In genomic region chr18:50057009-50057408, GRCh38 we compare ENCODE assay signal across 20 cellular contexts.
DNase-seq lines count a peak whose midpoint lies in the region; ATAC-seq, FAIRE-seq and TF ChIP-seq lines count a peak whose summit lies in the region.
"Had no signal": no experiment of that assay in that cellular context is flagged by ENCODE, and none has a peak within 500 bp of the region (broad histone marks: within the 10 kb centered on the region; RNA-seq: fewer than 3 reads in every experiment).

No MANE protein-coding gene starts in this region.

- SMC1A ChIA-PET in GM12878 (lab: Charles Lee; ENCODE audit: uncharacterized antibody, unreplicated experiment): interaction anchor here (0.6 to 3.0 kb wide), 8 partner anchors 9 to 547 kb away, joined by 3 to 10 read pairs (median 3); no protein-coding TSS in a partner anchor

- no peaks in the 10 kb centered on the region for H3K9me3 ChIP-seq in GM12878 (replicated peaks; ENCODE audit: control insufficient read depth, insufficient read depth, low read length)
- no peaks in the 10 kb centered on the region for H3K9me3 ChIP-seq in sigmoid colon
- no peaks in the 10 kb centered on the region for H3K9me3 ChIP-seq in CD8-positive, alpha-beta memory T cell (ENCODE audit: low read length)
- H3K9me3 ChIP-seq: MG63 had no signal

- no peak overlapping the region for H2AFZ ChIP-seq in GM12878 (ENCODE audit: control insufficient read depth, low read depth, low read length)
- H2AFZ ChIP-seq: GM23248 had no signal

- no peak overlapping the region for H3K4me2 ChIP-seq in GM12878 (ENCODE audit: control insufficient read depth, insufficient read depth)

- H3K27me3 ChIP-seq in GM12878 (replicated peaks in 1 of 2; ENCODE audit: control insufficient read depth in 2 of 2, insufficient read depth in 2 of 2, low read length in 1 of 2): no peaks in the 10 kb centered on the region; a peak in 1 of 4 replicates
- no peaks in the 10 kb centered on the region for H3K27me3 ChIP-seq in sigmoid colon
- H3K27me3 ChIP-seq in CD8-positive, alpha-beta memory T cell (ENCODE audit: insufficient read depth, low read length, poor library complexity, severe bottlenecking): no peaks in the 10 kb centered on the region
- H3K27me3 ChIP-seq: MG63 had no signal

- H3K27ac ChIP-seq in GM12878 (ENCODE audit: control insufficient read depth, insufficient read depth) (no peak overlapping the region), sigmoid colon (no peak overlapping the region)
- H3K27ac ChIP-seq in CD8-positive, alpha-beta memory T cell (ENCODE audit: low read depth, low read length): no peak overlapping the region
- H3K27ac ChIP-seq: C4-2B, GM23248 had no signal

- POLR2A ChIA-PET in GM12878 (lab: Charles Lee): no interaction called here
- POLR2A ChIA-PET in T-cell (lab: Charles Lee): no interaction called here
- POLR2A ChIA-PET in CD8-positive, alpha-beta memory T cell (lab: Charles Lee): no interaction called here

- TF ChIP-seq EP300 in GM12878 (IDR thresholded peaks at IDR 0.05; ENCODE audit: borderline replicate concordance in 1 of 2, control insufficient read depth in 1 of 2, low read depth in 2 of 2, low read length in 2 of 2): no peak
- TF ChIP-seq EP300 in sigmoid colon (IDR thresholded peaks at IDR 0.05): no peak

- H3K4me1 ChIP-seq in GM12878 (ENCODE audit: control insufficient read depth, insufficient read depth, low read length) (no peaks in the 10 kb centered on the region), sigmoid colon (no peaks in the 10 kb centered on the region)
- H3K4me1 ChIP-seq in CD8-positive, alpha-beta memory T cell (ENCODE audit: insufficient read depth, low read length): no peaks in the 10 kb centered on the region

- FAIRE-seq in GM12878 (lab: Jason Lieb, UNC): no peak
- FAIRE-seq: A204.1, D721Med, K562 had no signal

- TF ChIP-seq POLR2A in GM12878 (IDR thresholded peaks at IDR 0.05; ENCODE audit: low read depth, low read length) (no peak), sigmoid colon (IDR thresholded peaks at IDR 0.05) (no peak)

- intact Hi-C loops in Calu3 (cut with micrococcal nuclease; ENCODE audit: unreplicated experiment) (loop anchor here (2.0 to 5.0 kb wide), 2 partner anchors 55 to 136 kb away; no protein-coding TSS in a partner anchor), GM12878 (cut with micrococcal nuclease; ENCODE audit: unreplicated experiment) (no loop called here), sigmoid colon (cut with DNase I) (no loop called here)

- DNase-seq in Calu3 (no peak), HT-29 (ENCODE audit: low spot score) (peak; percentile 29), GM12878 (ENCODE audit: low read depth, low spot score) (no peak), iPS-NIHi7 (ENCODE audit: extremely low spot score) (peak; percentile 19), sigmoid colon (no peak), T-cell (no peak)
- no peak for DNase-seq in CD8-positive, alpha-beta memory T cell
- DNase-seq: DMS79, GM23248, MG63, NCI-H1048, NCI-H1417 treated with DMSO at 0.1 percent for 48 hours, NCI-H187, OCI-M1, Right ventricle myocardium superior had no signal

- no peaks in the 10 kb centered on the region for H3K79me2 ChIP-seq in GM12878 (ENCODE audit: control insufficient read depth, insufficient read depth, low read length)

- no peaks in the 10 kb centered on the region for H3K36me3 ChIP-seq in GM12878 (ENCODE audit: control insufficient read depth in 2 of 2, insufficient read depth in 2 of 2, low read length in 1 of 2)
- H3K36me3 ChIP-seq in sigmoid colon: no peaks in the 10 kb centered on the region
- no peaks in the 10 kb centered on the region for H3K36me3 ChIP-seq in CD8-positive, alpha-beta memory T cell (ENCODE audit: insufficient read depth, low read length)
- H3K36me3 ChIP-seq: MG63 had no signal

- no peaks in the 10 kb centered on the region for H3K9me3 Mint-ChIP-seq in Calu3 (ENCODE audit: low read depth, unreplicated experiment)
- H3K9me3 Mint-ChIP-seq in T-cell: peaks cover 0 to 4% (median 0%) of the 10 kb centered on the region in 3 donors
- no peaks in the 10 kb centered on the region for H3K9me3 Mint-ChIP-seq in CD8-positive, alpha-beta memory T cell

- TF ChIP-seq CTCF in Calu3 (IDR thresholded peaks at IDR 0.05; ENCODE audit: unreplicated experiment) (peak; percentile 25), GM12878 (IDR thresholded peaks at IDR 0.05 in 2 of 3, conservative IDR thresholded peaks at IDR 0.05 in 1 of 3; ENCODE audit: control insufficient read depth in 2 of 3, extremely low read depth in 1 of 3, insufficient read depth in 1 of 3, low read depth in 3 of 3, low read length in 3 of 3) (0 out of 6 replicates have a peak, but pooled peaks of 1 of the 3 experiments have one; percentile 9), sigmoid colon (IDR thresholded peaks at IDR 0.05) (no peak)

- BruUV-seq in Calu3 (replicated peaks; lab: Mats Ljungman, UMichigan) (no TSS peak), GM12878 (replicated peaks; lab: Mats Ljungman, UMichigan) (no TSS peak)

- H4K20me1 ChIP-seq in GM12878 (ENCODE audit: control insufficient read depth, insufficient read depth): no peaks in the 10 kb centered on the region

- no peak overlapping the region for H3K9ac ChIP-seq in GM12878 (ENCODE audit: control insufficient read depth, insufficient read depth, low read length)
- H3K9ac ChIP-seq: GM23248 had no signal

- H3K4me3 ChIP-seq in GM12878 (no peak overlapping the region), sigmoid colon (no peak overlapping the region)
- H3K4me3 ChIP-seq in CD8-positive, alpha-beta memory T cell (ENCODE audit: low read length): no peak overlapping the region
- H3K4me3 ChIP-seq: GM23248, K562, MG63 had no signal

- no peak overlapping the region for H3K4me3 Mint-ChIP-seq in Calu3 (ENCODE audit: low read depth, unreplicated experiment)
- H3K4me3 Mint-ChIP-seq in T-cell: no peak overlapping the region
- H3K4me3 Mint-ChIP-seq in CD8-positive, alpha-beta memory T cell: no peak overlapping the region

- ATAC-seq in GM12878 (no peak), HG03039 (IDR thresholded peaks at IDR 0.05; ENCODE audit: unreplicated experiment) (no peak), T-cell (replicated peaks in 1 of 4) (no peak)
- ATAC-seq: K562 had no signal

- CTCF ChIA-PET in Calu3 (lab: Charles Lee) (interaction anchor here (0.8 to 1.9 kb wide), 5 partner anchors 24 to 147 kb away, joined by 3 to 6 read pairs (median 6); partner anchors contain the start of gene MYO5B), GM12878 (lab: Yijun Ruan, JAX) (interaction anchor here (0.7 to 2.2 kb wide), 8 partner anchors 46 to 300 kb away, joined by 3 to 12 read pairs (median 3); partner anchors contain the start of gene MYO5B), T-cell (lab: Charles Lee) (no interaction called here)
- CTCF ChIA-PET in CD8-positive, alpha-beta memory T cell (lab: Charles Lee): interaction anchor here (0.7 to 1.1 kb wide), 2 partner anchors 197 to 300 kb away, joined by 3 to 4 read pairs; no protein-coding TSS in a partner anchor

- RAD21 ChIA-PET in GM12878 (lab: Charles Lee; ENCODE audit: unreplicated experiment): interaction anchor here (0.7 to 1.7 kb wide), 4 partner anchors 36 to 145 kb away, joined by 3 to 5 read pairs (median 4); partner anchors contain the start of gene MYO5B

- TF ChIP-seq RAD21 in GM12878 (IDR thresholded peaks at IDR 0.05; ENCODE audit: insufficient read depth, low read depth, low read length): peak; percentile 38; the same call in 1 of the 2 replicates

- H3K4me1 Mint-ChIP-seq in Calu3 (ENCODE audit: low read depth, unreplicated experiment): peaks cover 21% of the 10 kb centered on the region
- H3K4me1 Mint-ChIP-seq in T-cell: no peaks in the 10 kb centered on the region
- H3K4me1 Mint-ChIP-seq in CD8-positive, alpha-beta memory T cell: no peaks in the 10 kb centered on the region

- H3K27me3 Mint-ChIP-seq in Calu3 (ENCODE audit: unreplicated experiment) (no peaks in the 10 kb centered on the region), T-cell (peaks cover 14 to 27% of the 10 kb centered on the region in 2 donors)
- peaks cover 1 to 25% of the 10 kb centered on the region in 2 donors for H3K27me3 Mint-ChIP-seq in CD8-positive, alpha-beta memory T cell

- in situ Hi-C loops in GM12878 (cut with MboI): no loop called here

- H3K36me3 Mint-ChIP-seq in Calu3 (ENCODE audit: insufficient read depth, unreplicated experiment): peaks cover 10% of the 10 kb centered on the region
- no peaks in the 10 kb centered on the region for H3K36me3 Mint-ChIP-seq in T-cell
- no peaks in the 10 kb centered on the region for H3K36me3 Mint-ChIP-seq in CD8-positive, alpha-beta memory T cell

- H3K27ac Mint-ChIP-seq in Calu3 (ENCODE audit: unreplicated experiment): no peak overlapping the region
- no peak overlapping the region for H3K27ac Mint-ChIP-seq in T-cell
- no peak overlapping the region for H3K27ac Mint-ChIP-seq in CD8-positive, alpha-beta memory T cell

TF ChIP-seq in GM12878, 131 proteins besides CTCF, POLR2A, EP300 and RAD21 (continues in another document):
- TF ChIP-seq SMAD1 (IDR thresholded peaks at IDR 0.05; ENCODE audit: low read depth, partially characterized antibody) (no peak), TCF3 (IDR thresholded peaks at IDR 0.05; ENCODE audit: borderline replicate concordance, insufficient read depth, low read depth, low read length) (no peak), NRF1 (conservative IDR thresholded peaks at IDR 0.05; ENCODE audit: low read depth, low read length) (no peak), SMC3 (IDR thresholded peaks at IDR 0.05; ENCODE audit: borderline replicate concordance, low read length) (no peak; the same call in 1 of the 2 replicates), E4F1 (IDR thresholded peaks at IDR 0.05; ENCODE audit: borderline replicate concordance, partially characterized antibody) (no peak), EED (IDR thresholded peaks at IDR 0.05; ENCODE audit: low read depth) (no peak)

Comparison
In these comparisons a context has a peak if more than half of its experiments do, and no peak if none do; other contexts are left out.
1. DNase-seq: peak in HT-29 (single experiment) and iPS-NIHi7 (single experiment); none in Calu3 (single experiment), GM12878 (single experiment), sigmoid colon (single experiment), T-cell (0 of 34) and CD8-positive, alpha-beta memory T cell (0 of 5).
2. CTCF ChIA-PET loops: an anchor here in Calu3 (0.8 to 1.9 kb wide), GM12878 (0.7 to 2.2 kb wide) and CD8-positive, alpha-beta memory T cell (0.7 to 1.1 kb wide); none called in T-cell.